In genomic region chr13:112442483-112443090, GRCh38 we compare ENCODE assay signal across 18 cellular contexts.
DNase-seq lines count a peak whose midpoint lies in the region; ATAC-seq and TF ChIP-seq lines count a peak whose summit lies in the region.
"Had no signal": no experiment of that assay in that cellular context is flagged by ENCODE, and none has a peak within 500 bp of the region (broad histone marks: within the 10 kb centered on the region; RNA-seq: fewer than 3 reads in every experiment).

No MANE protein-coding gene starts in this region.

- no peak for TF ChIP-seq POLR2A in spleen (IDR thresholded peaks at IDR 0.05)

- H3K27ac ChIP-seq in right atrium auricular region = no peak overlapping the region
- no peak overlapping the region for H3K27ac ChIP-seq in endodermal cell (ENCODE audit: low read depth, low read length)
- no peak overlapping the region for H3K27ac ChIP-seq in spleen
- H3K27ac ChIP-seq: PC-9, transverse colon had no signal

- ATAC-seq in HG03135 (IDR thresholded peaks at IDR 0.05; ENCODE audit: unreplicated experiment) = no peak

- H3K9ac ChIP-seq in endodermal cell (ENCODE audit: extremely low read depth, low read length, poor library complexity, severe bottlenecking) = no peak overlapping the region

- no peaks in the 10 kb centered on the region for H3K36me3 ChIP-seq in right atrium auricular region
- no peaks in the 10 kb centered on the region for H3K36me3 ChIP-seq in endodermal cell (ENCODE audit: control insufficient read depth, insufficient read depth, low read length)
- H3K36me3 ChIP-seq in spleen = no peaks in the 10 kb centered on the region
- H3K36me3 ChIP-seq: transverse colon had no signal

- no peaks in the 10 kb centered on the region for H3K4me1 ChIP-seq in right atrium auricular region
- H3K4me1 ChIP-seq in endodermal cell (ENCODE audit: control insufficient read depth, insufficient read depth, low read length) = no peaks in the 10 kb centered on the region
- peaks cover 0 to 8% (median 2%) of the 10 kb centered on the region in 6 donors for H3K4me1 ChIP-seq in spleen
- H3K4me1 ChIP-seq: transverse colon had no signal

- H3K27me3 Mint-ChIP-seq in endodermal cell (ENCODE audit: insufficient read depth) = peaks cover 32% of the 10 kb centered on the region

- TF ChIP-seq CTCF in right atrium auricular region (IDR thresholded peaks at IDR 0.05) (no peak), endodermal cell (conservative IDR thresholded peaks at IDR 0.05) (no peak), spleen (IDR thresholded peaks at IDR 0.05 in 8 of 11, conservative IDR thresholded peaks at IDR 0.05 in 3 of 11) (no peak)

- DNase-seq in right atrium auricular region (ENCODE audit: low spot score) = peak; percentile 34
- no peak for DNase-seq in cardiac septum (ENCODE audit: low spot score)
- DNase-seq in NCI-H2107 treated with DMSO at 0.1 percent for 48 hours (lab: John Stamatoyannopoulos, UW; ENCODE audit: unreplicated experiment) = peak; percentile 21
- DNase-seq in endodermal cell = peak; percentile 36
- peak; percentile 38 for DNase-seq in spleen
- no peak for DNase-seq in stimulated activated CD4-positive, alpha-beta T cell treated with anti-CD3 and anti-CD28 coated beads, Interleukin-1b, Interleukin-23, amount 100 ng/mL, for 48 hours
- no peak for DNase-seq in posterior vena cava (ENCODE audit: low spot score)
- DNase-seq: AML-193; left ventricle myocardium superior; NCI-H1105; NCI-H510A treated with DMSO at 0.1 percent for 48 hours; PC-9; stimulated activated naive CD4-positive, alpha-beta T cell treated with Interleukin-2 at 50 U/mL for 16 hours; transverse colon had no signal

- peaks cover 4% of the 10 kb centered on the region in 2 donors for H3K27me3 ChIP-seq in right atrium auricular region
- H3K27me3 ChIP-seq in endodermal cell (ENCODE audit: control insufficient read depth, insufficient read depth, low read length, poor library complexity, severe bottlenecking) = peaks cover 17% of the 10 kb centered on the region
- peaks cover 0 to 77% (median 18%) of the 10 kb centered on the region in 7 donors for H3K27me3 ChIP-seq in spleen (replicated peaks in 1 of 7)

- H3K27ac Mint-ChIP-seq in endodermal cell = no peak overlapping the region
- H3K27ac Mint-ChIP-seq: activated T-helper 1 cell treated with anti-CD3 and anti-CD28 coated beads, Interleukin-12 subunit alpha, Interleukin-12 subunit beta, Interleukin-2, Interleukin-4 antibody, amounts not matched to agents 30 ng/mL and 10 ng/mL and 1 ng/mL, durations not matched to agents 14 hours and 24 hours and 36 hours; progenitor cell of endocrine pancreas had no signal

- intact Hi-C loops in cardiac septum (cut with DNase I) (loop anchor here (10.0 kb wide), 1 partner anchor 162 kb away; no protein-coding TSS in a partner anchor), spleen (cut with DNase I; ENCODE audit: low total_unique reads) (loop anchor here (5.0 kb wide), 1 partner anchor 965 kb away; no protein-coding TSS in a partner anchor), posterior vena cava (cut with DNase I) (loop anchor here (10.0 kb wide), 1 partner anchor 968 kb away; no protein-coding TSS in a partner anchor)

- H3K4me3 ChIP-seq in right atrium auricular region (no peak overlapping the region), endodermal cell (ENCODE audit: low read length) (no peak overlapping the region), spleen (no peak overlapping the region)
- H3K4me3 ChIP-seq: PC-9, transverse colon had no signal

- no peaks in the 10 kb centered on the region for H3K36me3 Mint-ChIP-seq in endodermal cell (ENCODE audit: low read depth)

- 81 to 90% methylated on average over 15 to 21 of the region's 21 CpGs for WGBS in endodermal cell (ENCODE audit: insufficient coverage in 1 of 2, insufficient read length in 1 of 2), 2 experiments
- 39 to 68% (median 51%) methylated on average over 21 of the region's 21 CpGs for WGBS in spleen, 5 donors

- H3K9me3 ChIP-seq in right atrium auricular region (peaks cover 0 to 10% of the 10 kb centered on the region in 2 donors), endodermal cell (ENCODE audit: control insufficient read depth, low read length) (peaks cover 9% of the 10 kb centered on the region), spleen (peaks cover 0 to 19% (median 14%) of the 10 kb centered on the region in 8 donors)

- H3K4me1 Mint-ChIP-seq in endodermal cell = no peaks in the 10 kb centered on the region

- no peak overlapping the region for H3K4me3 Mint-ChIP-seq in endodermal cell
- H3K4me3 Mint-ChIP-seq: activated T-helper 1 cell treated with anti-CD3 and anti-CD28 coated beads, Interleukin-12 subunit alpha, Interleukin-12 subunit beta, Interleukin-2, Interleukin-4 antibody, amounts not matched to agents 30 ng/mL and 10 ng/mL and 1 ng/mL, durations not matched to agents 14 hours and 24 hours and 36 hours; central memory CD8-positive, alpha-beta T cell had no signal

- peaks cover 9% of the 10 kb centered on the region for H3K9me3 Mint-ChIP-seq in endodermal cell

Comparison
In these comparisons a context has a peak if more than half of its experiments do, and no peak if none do; other contexts are left out.
1. DNase-seq: peak in right atrium auricular region (single experiment), NCI-H2107 treated with DMSO at 0.1 percent for 48 hours (single experiment), endodermal cell (single experiment) and spleen (single experiment); none in cardiac septum (single experiment), stimulated activated CD4-positive, alpha-beta T cell treated with anti-CD3 and anti-CD28 coated beads, Interleukin-1b, Interleukin-23, amount 100 ng/mL, for 48 hours (single experiment) and posterior vena cava (single experiment).